19 cellular contexts compared by ENCODE assay signal in the genomic region with DNA sequence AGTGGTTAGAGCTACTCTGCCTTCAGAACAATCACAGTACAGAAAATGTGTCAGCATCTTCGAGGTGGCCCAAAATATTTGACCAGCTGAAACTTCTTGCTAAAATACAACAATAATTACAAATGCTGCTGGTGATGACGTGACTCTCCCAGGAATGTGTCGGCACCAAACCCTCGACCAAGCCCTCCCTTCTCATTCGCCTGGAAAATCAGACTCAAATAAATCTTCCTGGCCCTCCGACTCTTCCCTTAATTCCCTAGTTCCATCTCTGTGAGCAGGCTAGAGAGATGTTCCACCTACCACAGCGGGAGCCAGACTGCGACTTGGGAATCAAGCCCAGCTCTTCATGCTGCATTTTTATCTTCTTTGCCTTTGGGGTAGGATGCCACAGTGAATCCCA. TPM values are rescaled to one million over a fixed set of nuclear protein-coding genes. Genes with fewer than 3 reads are reported as not detected.
"Had no signal": no experiment of that assay in that cellular context is flagged by ENCODE, and none has a peak within 500 bp of the region (broad histone marks: within the 10 kb centered on the region; RNA-seq: fewer than 3 reads in every experiment).

No MANE protein-coding gene starts in this region.

- H3K27me3 Mint-ChIP-seq: activated CD8-positive, alpha-beta memory T cell treated with anti-CD3 and anti-CD28 coated beads, Interleukin-2, amount 10 ng/mL, durations not matched to agents 7 days and 5 days; activated naive CD8-positive, alpha-beta T cell treated with anti-CD3 and anti-CD28 coated beads for 36 hours had no signal

- H3K4me3 ChIP-seq: colonic mucosa, thyroid gland, uterus had no signal

- H3K9me3 ChIP-seq: colonic mucosa, thyroid gland, uterus had no signal

- H3K9me3 Mint-ChIP-seq: activated naive CD8-positive, alpha-beta T cell treated with anti-CD3 and anti-CD28 coated beads for 36 hours; activated T-cell treated with anti-CD3 and anti-CD28 coated beads, Interleukin-2, amount 50 U/mL, for 4 hours; nephron progenitor cell; T-helper 2 cell treated with Interferon-gamma antibody and Interleukin-4, amounts not matched to agents 5 μg/mL and 100 μg/mL, for 36 hours had no signal

- ATAC-seq: activated CD8-positive, alpha-beta memory T cell treated with anti-CD3 and anti-CD28 coated beads, Interleukin-2, amount 10 ng/mL, durations not matched to agents 7 days and 5 days; activated T-cell treated with anti-CD3 and anti-CD28 coated beads, Interleukin-2, amount 50 U/mL, for 4 hours had no signal

- H3K27me3 ChIP-seq: colonic mucosa, thyroid gland, uterus had no signal

- H3K36me3 ChIP-seq: colonic mucosa, thyroid gland, uterus had no signal

- H3K4me3 Mint-ChIP-seq: activated CD8-positive, alpha-beta memory T cell treated with anti-CD3 and anti-CD28 coated beads, Interleukin-2, amount 10 ng/mL, durations not matched to agents 7 days and 5 days; activated naive CD8-positive, alpha-beta T cell treated with anti-CD3 and anti-CD28 coated beads for 36 hours; activated T-cell treated with anti-CD3 and anti-CD28 coated beads, Interleukin-2, amount 50 U/mL, for 4 hours; nephron progenitor cell; T-helper 2 cell treated with Interferon-gamma antibody and Interleukin-4, amounts not matched to agents 5 μg/mL and 100 μg/mL, for 36 hours had no signal

- H3K27ac ChIP-seq: colonic mucosa, uterus had no signal

- H3K4me1 ChIP-seq: colonic mucosa, uterus had no signal

- H3K36me3 Mint-ChIP-seq: activated CD8-positive, alpha-beta memory T cell treated with anti-CD3 and anti-CD28 coated beads, Interleukin-2, amount 10 ng/mL, durations not matched to agents 7 days and 5 days had no signal

- H3K27ac Mint-ChIP-seq: activated CD8-positive, alpha-beta memory T cell treated with anti-CD3 and anti-CD28 coated beads, Interleukin-2, amount 10 ng/mL, durations not matched to agents 7 days and 5 days; activated naive CD8-positive, alpha-beta T cell treated with anti-CD3 and anti-CD28 coated beads for 36 hours; nephron progenitor cell; T-helper 2 cell treated with Interferon-gamma antibody and Interleukin-4, amounts not matched to agents 5 μg/mL and 100 μg/mL, for 36 hours had no signal

- DNase-seq: activated CD4-positive, alpha-beta T cell treated with anti-CD3 and anti-CD28 coated beads, Interleukin-2, amount 50 U/mL, for 48 hours; activated CD4-positive, CD25-positive, alpha-beta regulatory T cell treated with anti-CD3 and anti-CD28 coated beads, Interleukin-2, amount 50 U/mL, for 72 hours; activated CD8-positive, alpha-beta memory T cell treated with anti-CD3 and anti-CD28 coated beads, Interleukin-2, amount 10 ng/mL, durations not matched to agents 7 days and 5 days; activated gamma-delta T cell; activated naive CD8-positive, alpha-beta T cell treated with anti-CD3 and anti-CD28 coated beads for 36 hours; activated T-cell treated with anti-CD3 and anti-CD28 coated beads, Interleukin-2, amount 50 U/mL, for 4 hours; anterior cingulate cortex; colonic mucosa; left cardiac atrium; mammary epithelial cell; nephron progenitor cell; small intestine; SW 1271; uterus had no signal

RNA-seq across cellular contexts. Expression of a gene that starts 4.1 kb away (rescaled TPM):
- total RNA-seq: activated CD8-positive, alpha-beta memory T cell treated with anti-CD3 and anti-CD28 coated beads, Interleukin-2, amount 10 ng/mL, durations not matched to agents 7 days and 5 days; activated naive CD8-positive, alpha-beta T cell treated with anti-CD3 and anti-CD28 coated beads for 36 hours; cardiac septum; endothelial cell of umbilical vein; left cardiac atrium; mammary epithelial cell; thyroid gland; uterus had no signal

RNA-seq across cellular contexts. Expression of a gene that starts 25.6 kb away (rescaled TPM):
- total RNA-seq: activated CD8-positive, alpha-beta memory T cell treated with anti-CD3 and anti-CD28 coated beads, Interleukin-2, amount 10 ng/mL, durations not matched to agents 7 days and 5 days; activated naive CD8-positive, alpha-beta T cell treated with anti-CD3 and anti-CD28 coated beads for 36 hours; cardiac septum; endothelial cell of umbilical vein; left cardiac atrium; mammary epithelial cell; omental fat pad had no signal
